19 cellular contexts compared by ENCODE assay signal in genomic region chr2:130152136-130152815, GRCh38. TPM values are rescaled to one million over a fixed set of nuclear protein-coding genes. Genes with fewer than 3 reads are reported as not detected.
"Had no signal": no experiment of that assay in that cellular context is flagged by ENCODE, and none has a peak within 500 bp of the region (broad histone marks: within the 10 kb centered on the region; RNA-seq: fewer than 3 reads in every experiment).

No MANE protein-coding gene starts in this region.

RNA-seq across cellular contexts. Expression of gene CCDC74B, which starts 7.4 kb away (rescaled TPM):
- total RNA-seq: left lobe of liver had no signal

RNA-seq across cellular contexts. Expression of gene POTEF, which starts 23.3 kb away (rescaled TPM):
- total RNA-seq: heart right ventricle; left cardiac atrium; left lobe of liver; left ventricle myocardium superior; lower lobe of right lung; mesenteric fat pad; mucosa of descending colon; myocyte; naive thymus-derived CD8-positive, alpha-beta T cell; renal cortical epithelial cell; right lobe of liver; temporal lobe; tibial nerve; urinary bladder had no signal
- polyA plus RNA-seq: heart right ventricle; naive thymus-derived CD8-positive, alpha-beta T cell; small intestine; urinary bladder had no signal

RNA-seq across cellular contexts. Expression of gene TUBA3E, which starts 46.0 kb away (rescaled TPM):
- total RNA-seq: left lobe of liver; lower lobe of right lung; mesenteric fat pad; mucosa of descending colon; myocyte; naive thymus-derived CD8-positive, alpha-beta T cell; neural crest cell; osteocyte; progenitor cell of endocrine pancreas; pulmonary artery endothelial cell; renal cortical epithelial cell; right lobe of liver; temporal lobe; tibial nerve; urinary bladder had no signal
- polyA plus RNA-seq: naive thymus-derived CD8-positive, alpha-beta T cell; urinary bladder had no signal
